1 cellular context compared by ENCODE assay signal in genomic region chr2:74201596-74201995, GRCh38.
TF ChIP-seq lines count a peak whose summit lies in the region.

No MANE protein-coding gene starts in this region.

TF ChIP-seq in HepG2, 621 proteins besides CTCF, POLR2A, EP300 and RAD21:
- TF ChIP-seq ZBTB21 (CRISPR knock-in tag; IDR thresholded peaks at IDR 0.05) (no peak), EZH2 (conservative IDR thresholded peaks at IDR 0.05; ENCODE audit: low read depth, low read length) (no peak), TCF7L2 (IDR thresholded peaks at IDR 0.05; ENCODE audit: low read depth, low read length) (no peak), ZNF670 (CRISPR knock-in tag; IDR thresholded peaks at IDR 0.05; ENCODE audit: borderline replicate concordance) (no peak), FOXC1 (CRISPR knock-in tag; IDR thresholded peaks at IDR 0.05; ENCODE audit: borderline replicate concordance) (no peak), GFI1 (CRISPR knock-in tag; IDR thresholded peaks at IDR 0.05; ENCODE audit: borderline replicate concordance) (no peak), KAT8 (CRISPR knock-in tag; IDR thresholded peaks at IDR 0.05) (no peak), ZNF839 (CRISPR knock-in tag; IDR thresholded peaks at IDR 0.05; ENCODE audit: borderline replicate concordance) (no peak), SRSF9 (IDR thresholded peaks at IDR 0.05; ENCODE audit: borderline replicate concordance, insufficient read depth, low read depth, low read length, poor library complexity, severe bottlenecking) (no peak), REL (CRISPR knock-in tag; conservative IDR thresholded peaks at IDR 0.05) (no peak), HOXA3 (CRISPR knock-in tag; IDR thresholded peaks at IDR 0.05) (no peak), CHD2 (IDR thresholded peaks at IDR 0.05; ENCODE audit: low read depth, low read length) (no peak)
